In genomic region chr13:93249918-93250306, GRCh38 we compare ENCODE assay signal across 3 cellular contexts.
TF ChIP-seq lines count a peak whose summit lies in the region.

No MANE protein-coding gene starts in this region.

TF ChIP-seq in SK-N-SH, 30 proteins besides CTCF, POLR2A, EP300 and RAD21:
- TF ChIP-seq FOXM1 (IDR thresholded peaks at IDR 0.05; ENCODE audit: low read depth), result no peak
- no peak for TF ChIP-seq FOSL2 (IDR thresholded peaks at IDR 0.05; ENCODE audit: borderline replicate concordance, low read depth)
- no peak for TF ChIP-seq GATA2 (CRISPR knock-in tag; IDR thresholded peaks at IDR 0.05)
- TF ChIP-seq NFIC (IDR thresholded peaks at IDR 0.05; ENCODE audit: borderline replicate concordance), result no peak
- no peak for TF ChIP-seq ELF1 (IDR thresholded peaks at IDR 0.05)
- TF ChIP-seq SMC3 (IDR thresholded peaks at IDR 0.05; ENCODE audit: low read depth, low read length), result no peak
- TF ChIP-seq NRF1 (IDR thresholded peaks at IDR 0.05; ENCODE audit: low read depth, low read length), result no peak
- no peak for TF ChIP-seq FOXJ3 (CRISPR knock-in tag; IDR thresholded peaks at IDR 0.05)
- TF ChIP-seq JUND (IDR thresholded peaks at IDR 0.05), result no peak
- TF ChIP-seq, protein P1, sequence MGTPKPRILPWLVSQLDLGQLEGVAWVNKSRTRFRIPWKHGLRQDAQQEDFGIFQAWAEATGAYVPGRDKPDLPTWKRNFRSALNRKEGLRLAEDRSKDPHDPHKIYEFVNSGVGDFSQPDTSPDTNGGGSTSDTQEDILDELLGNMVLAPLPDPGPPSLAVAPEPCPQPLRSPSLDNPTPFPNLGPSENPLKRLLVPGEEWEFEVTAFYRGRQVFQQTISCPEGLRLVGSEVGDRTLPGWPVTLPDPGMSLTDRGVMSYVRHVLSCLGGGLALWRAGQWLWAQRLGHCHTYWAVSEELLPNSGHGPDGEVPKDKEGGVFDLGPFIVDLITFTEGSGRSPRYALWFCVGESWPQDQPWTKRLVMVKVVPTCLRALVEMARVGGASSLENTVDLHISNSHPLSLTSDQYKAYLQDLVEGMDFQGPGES (IDR thresholded peaks at IDR 0.05; ENCODE audit: low read depth, low read length), result no peak
- TF ChIP-seq, protein P2, sequence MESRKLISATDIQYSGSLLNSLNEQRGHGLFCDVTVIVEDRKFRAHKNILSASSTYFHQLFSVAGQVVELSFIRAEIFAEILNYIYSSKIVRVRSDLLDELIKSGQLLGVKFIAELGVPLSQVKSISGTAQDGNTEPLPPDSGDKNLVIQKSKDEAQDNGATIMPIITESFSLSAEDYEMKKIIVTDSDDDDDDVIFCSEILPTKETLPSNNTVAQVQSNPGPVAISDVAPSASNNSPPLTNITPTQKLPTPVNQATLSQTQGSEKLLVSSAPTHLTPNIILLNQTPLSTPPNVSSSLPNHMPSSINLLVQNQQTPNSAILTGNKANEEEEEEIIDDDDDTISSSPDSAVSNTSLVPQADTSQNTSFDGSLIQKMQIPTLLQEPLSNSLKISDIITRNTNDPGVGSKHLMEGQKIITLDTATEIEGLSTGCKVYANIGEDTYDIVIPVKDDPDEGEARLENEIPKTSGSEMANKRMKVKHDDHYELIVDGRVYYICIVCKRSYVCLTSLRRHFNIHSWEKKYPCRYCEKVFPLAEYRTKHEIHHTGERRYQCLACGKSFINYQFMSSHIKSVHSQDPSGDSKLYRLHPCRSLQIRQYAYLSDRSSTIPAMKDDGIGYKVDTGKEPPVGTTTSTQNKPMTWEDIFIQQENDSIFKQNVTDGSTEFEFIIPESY (IDR thresholded peaks at IDR 0.05; ENCODE audit: borderline replicate concordance, low read depth), result no peak
- no peak for TF ChIP-seq YY1 (IDR thresholded peaks at IDR 0.05; ENCODE audit: low read depth)
- TF ChIP-seq USF1 (IDR thresholded peaks at IDR 0.05; ENCODE audit: borderline replicate concordance, low read depth), result no peak
- TF ChIP-seq PBX3 (IDR thresholded peaks at IDR 0.05), result no peak
- TF ChIP-seq SIN3A (IDR thresholded peaks at IDR 0.05; ENCODE audit: borderline replicate concordance, low read depth, low read length), result no peak
- TF ChIP-seq TEAD4 (IDR thresholded peaks at IDR 0.05; ENCODE audit: borderline replicate concordance, insufficient read depth), result no peak
- TF ChIP-seq POLR2AphosphoS5 (IDR thresholded peaks at IDR 0.05; ENCODE audit: low read depth, low read length), result no peak

TF ChIP-seq in SK-N-SH treated with all-trans-retinoic acid at 6 μM for 48 hours, 23 proteins besides CTCF, POLR2A, EP300 and RAD21:
- TF ChIP-seq POU6F1 (CRISPR knock-in tag; IDR thresholded peaks at IDR 0.05; ENCODE audit: borderline replicate concordance, low read depth), result no peak
- no peak for TF ChIP-seq OSR1 (CRISPR knock-in tag; IDR thresholded peaks at IDR 0.05)
- no peak for TF ChIP-seq CREB5 (CRISPR knock-in tag; IDR thresholded peaks at IDR 0.05; ENCODE audit: low read depth)
- TF ChIP-seq ZFP3 (CRISPR knock-in tag; IDR thresholded peaks at IDR 0.05), result no peak
- no peak for TF ChIP-seq ARNTL (CRISPR knock-in tag; IDR thresholded peaks at IDR 0.05; ENCODE audit: borderline replicate concordance, low read depth)
- no peak for TF ChIP-seq RARB (CRISPR knock-in tag; IDR thresholded peaks at IDR 0.05)
- no peak for TF ChIP-seq ISL1 (CRISPR knock-in tag; IDR thresholded peaks at IDR 0.05)
- no peak for TF ChIP-seq ZC3H10 (CRISPR knock-in tag; IDR thresholded peaks at IDR 0.05)
- TF ChIP-seq GLIS3 (CRISPR knock-in tag; IDR thresholded peaks at IDR 0.05), result no peak
- no peak for TF ChIP-seq BACH2 (CRISPR knock-in tag; IDR thresholded peaks at IDR 0.05; ENCODE audit: borderline replicate concordance)
- no peak for TF ChIP-seq PPARA (CRISPR knock-in tag; IDR thresholded peaks at IDR 0.05; ENCODE audit: borderline replicate concordance)
- TF ChIP-seq TOX (CRISPR knock-in tag; IDR thresholded peaks at IDR 0.05; ENCODE audit: borderline replicate concordance), result no peak

TF ChIP-seq in WTC11, 78 proteins besides CTCF, POLR2A, EP300 and RAD21:
- TF ChIP-seq PRRX2 (CRISPR knock-in tag; IDR thresholded peaks at IDR 0.05) (no peak), AFF4 (CRISPR knock-in tag; IDR thresholded peaks at IDR 0.05; ENCODE audit: borderline replicate concordance) (no peak), ZNF281 (CRISPR knock-in tag; IDR thresholded peaks at IDR 0.05) (no peak)
TF ChIP-seq in WTC11: peak in this region for 0.
